Comparison of ENCODE assay signal across 14 cellular contexts in the genomic region with DNA sequence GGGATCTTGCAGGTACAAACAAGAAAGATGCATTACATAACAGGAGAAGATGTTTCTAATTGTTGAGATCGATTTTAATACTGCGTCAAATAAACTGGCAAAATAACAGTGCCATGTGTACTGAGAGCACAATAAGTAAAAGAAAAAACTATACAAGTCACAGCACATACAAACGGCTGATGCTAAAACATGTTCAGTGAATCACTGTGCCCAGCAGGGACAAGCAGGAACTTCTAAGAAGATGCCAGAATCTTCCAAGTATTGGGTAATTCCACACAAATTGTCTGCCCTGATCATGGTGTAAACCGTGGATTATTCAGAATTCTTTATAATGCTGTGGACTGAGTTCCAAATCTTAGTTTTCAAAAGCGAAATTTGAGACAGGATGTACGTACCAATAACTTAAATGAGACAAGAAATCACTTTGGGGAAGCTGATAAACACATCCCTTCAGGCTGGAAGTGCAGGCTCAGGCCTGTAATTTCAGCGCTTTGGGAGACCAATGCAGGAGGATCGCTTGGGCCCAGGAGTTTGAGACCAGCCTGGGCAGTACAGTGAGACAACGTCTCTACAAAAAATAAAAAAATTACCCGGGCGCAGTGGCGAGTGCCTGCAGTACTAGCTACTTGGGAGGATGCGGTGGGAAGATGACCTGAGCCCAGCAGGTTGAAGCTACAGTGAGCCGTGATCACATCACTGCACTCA. TPM values are rescaled to one million over a fixed set of nuclear protein-coding genes. Genes with fewer than 3 reads are reported as not detected.
DNase-seq lines count a peak whose midpoint lies in the region; ATAC-seq, FAIRE-seq and TF ChIP-seq lines count a peak whose summit lies in the region.
"Had no signal": no experiment of that assay in that cellular context is flagged by ENCODE, and none has a peak within 500 bp of the region (broad histone marks: within the 10 kb centered on the region; RNA-seq: fewer than 3 reads in every experiment).

No MANE protein-coding gene starts in this region.

- peaks cover 0 to 33% (median 11%) of the 10 kb centered on the region in 3 donors for H3K4me1 ChIP-seq in esophagus squamous epithelium
- no peaks in the 10 kb centered on the region for H3K4me1 ChIP-seq in uterus

- peak overlapping the region; percentile 63 to 84 (median 74) for H3K27ac ChIP-seq in esophagus squamous epithelium
- H3K27ac ChIP-seq in uterus: no peak overlapping the region

- no peak for ATAC-seq in GM21360 (IDR thresholded peaks at IDR 0.05; ENCODE audit: unreplicated experiment)
- ATAC-seq: heart right ventricle had no signal

- TF ChIP-seq CTCF in esophagus squamous epithelium (IDR thresholded peaks at IDR 0.05) (no peak), uterus (IDR thresholded peaks at IDR 0.05) (no peak)

- H3K4me3 ChIP-seq in esophagus squamous epithelium: no peak overlapping the region
- no peak overlapping the region for H3K4me3 ChIP-seq in uterus
- H3K4me3 ChIP-seq: heart right ventricle had no signal

- intact Hi-C loops in esophagus squamous epithelium (cut with DNase I) (no loop called here), uterus (cut with DNase I; ENCODE audit: low total_unique reads) (no loop called here)

- H3K36me3 ChIP-seq in esophagus squamous epithelium (no peaks in the 10 kb centered on the region), uterus (no peaks in the 10 kb centered on the region)
- H3K36me3 ChIP-seq: heart right ventricle had no signal

- peak; percentile 13 for FAIRE-seq in urothelium cell line (lab: Jason Lieb, UNC)

- H3K27me3 ChIP-seq in esophagus squamous epithelium: no peaks in the 10 kb centered on the region
- no peaks in the 10 kb centered on the region for H3K27me3 ChIP-seq in uterus
- H3K27me3 ChIP-seq: heart right ventricle had no signal

- peak; percentile 32 for DNase-seq in activated T-cell treated with anti-CD3 and anti-CD28 coated beads, Interleukin-2, amount 50 U/mL, for 1 hour
- DNase-seq in activated T-cell treated with anti-CD3 and anti-CD28 coated beads for 4 hours: no peak
- DNase-seq in activated effector memory CD4-positive, alpha-beta T cell treated with anti-CD3 and anti-CD28 coated beads, Interleukin-2, amount 50 U/mL, for 16 hours: peak; percentile 70
- DNase-seq in esophagus squamous epithelium (lab: John Stamatoyannopoulos, UW): no peak
- DNase-seq in urothelium cell line (ENCODE audit: low spot score): no peak
- DNase-seq in uterus: no peak
- DNase-seq in NCI-H748 (lab: John Stamatoyannopoulos, UW; ENCODE audit: unreplicated experiment): no peak
- DNase-seq: amniotic stem cell; effector CD4-positive, alpha-beta T cell; heart right ventricle; NCI-H748 treated with DMSO at 0.1 percent for 48 hours had no signal

- H3K9me3 ChIP-seq in esophagus squamous epithelium (peaks cover 0 to 8% (median 0%) of the 10 kb centered on the region in 3 donors), uterus (no peaks in the 10 kb centered on the region)

- TF ChIP-seq POLR2A in esophagus squamous epithelium (IDR thresholded peaks at IDR 0.05) (no peak), uterus (IDR thresholded peaks at IDR 0.05) (no peak)

- WGBS in esophagus squamous epithelium, 2 donors: 28 to 41% methylated on average over 14 of the region's 14 CpGs

RNA-seq across cellular contexts. Expression of gene CD2, which starts 54.4 kb away (rescaled TPM):
- total RNA-seq in esophagus squamous epithelium (10 to 100 TPM in 1 of 4 donors, 1 to 10 TPM in 3; 2.1 to 14.7 (median 5.1) TPM), uterus (1 to 10 TPM in 2 of 4 donors, under 1 TPM in 1, not detected in 1; 0.35 to 1.2 (median 1.0) TPM)
- total RNA-seq: neural crest cell, SK-MEL-5 had no signal

Comparison
In these comparisons a context has a peak if more than half of its experiments do, and no peak if none do; other contexts are left out.
1. DNase-seq: peak in activated T-cell treated with anti-CD3 and anti-CD28 coated beads, Interleukin-2, amount 50 U/mL, for 1 hour (single experiment) and activated effector memory CD4-positive, alpha-beta T cell treated with anti-CD3 and anti-CD28 coated beads, Interleukin-2, amount 50 U/mL, for 16 hours (single experiment); none in activated T-cell treated with anti-CD3 and anti-CD28 coated beads for 4 hours (single experiment), esophagus squamous epithelium (single experiment), urothelium cell line (single experiment), uterus (0 of 2) and NCI-H748 (single experiment).
2. H3K27ac ChIP-seq: peak in esophagus squamous epithelium (4 of 4); none in uterus (0 of 2).